ENCODE assay signal across 30 cellular contexts in the genomic region with DNA sequence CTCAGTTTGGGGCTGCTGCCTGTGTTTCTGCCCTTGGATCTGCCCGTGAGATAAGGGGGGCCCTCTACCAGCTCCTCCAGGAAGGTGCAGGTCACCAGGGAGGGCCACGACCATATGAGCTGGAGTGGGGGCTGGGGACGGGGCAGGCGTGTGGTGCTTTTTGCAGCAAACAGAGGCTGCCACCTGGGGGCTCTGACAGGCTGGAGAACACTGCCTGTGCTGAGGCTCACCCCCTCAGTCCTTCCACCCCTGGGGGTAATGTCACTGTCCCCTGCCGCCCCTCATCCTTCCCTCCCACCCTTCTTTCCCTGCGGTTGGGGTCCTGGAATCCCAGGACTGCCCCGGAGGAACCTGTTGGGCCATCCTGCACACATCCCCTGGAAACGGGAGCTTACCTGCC. TPM values are rescaled to one million over a fixed set of nuclear protein-coding genes. Genes with fewer than 3 reads are reported as not detected.
A peak's percentile ranks its signal among the peaks of the same experiment; 100 is the strongest.
DNase-seq lines count a peak whose midpoint lies in the region; ATAC-seq, FAIRE-seq and TF ChIP-seq lines count a peak whose summit lies in the region.
"Had no signal": no experiment of that assay in that cellular context is flagged by ENCODE, and none has a peak within 500 bp of the region (broad histone marks: within the 10 kb centered on the region; RNA-seq: fewer than 3 reads in every experiment).

No MANE protein-coding gene starts in this region.

- H3K9me3 Mint-ChIP-seq in CD8-positive, alpha-beta memory T cell, result no peaks in the 10 kb centered on the region
- H3K9me3 Mint-ChIP-seq: activated CD8-positive, alpha-beta T cell treated with anti-CD3 and anti-CD28 coated beads for 36 hours; immature natural killer cell had no signal

- RAD21 ChIA-PET in GM12878 (lab: Charles Lee; ENCODE audit: unreplicated experiment), result no interaction called here

- no peaks in the 10 kb centered on the region for H3K36me3 Mint-ChIP-seq in CD8-positive, alpha-beta memory T cell
- H3K36me3 Mint-ChIP-seq: activated naive CD4-positive, alpha-beta T cell treated with anti-CD3 and anti-CD28 coated beads, Interleukin-2, amount 50 U/mL, for 72 hours; immature natural killer cell had no signal

- 54% methylated on average over 3 of the region's 8 CpGs for WGBS in GM12878 (ENCODE audit: insufficient coverage, insufficient replicate concordance, low lambda C conversion rate, missing lambda C conversion rate)
- WGBS in right lobe of liver (ENCODE audit: insufficient coverage, low coverage, low lambda C conversion rate, missing lambda C conversion rate), result 27% methylated on average over 2 of the region's 8 CpGs

- SMC1A ChIA-PET in GM12878 (lab: Charles Lee; ENCODE audit: uncharacterized antibody, unreplicated experiment), result no interaction called here

- no peaks in the 10 kb centered on the region; the same call in 1 of the 2 replicates for H4K20me1 ChIP-seq in GM12878 (ENCODE audit: control insufficient read depth, insufficient read depth)
- no peaks in the 10 kb centered on the region for H4K20me1 ChIP-seq in osteoblast (ENCODE audit: insufficient read depth, low read length)

- H3K27me3 Mint-ChIP-seq in CD8-positive, alpha-beta memory T cell, result peaks cover 3 to 4% of the 10 kb centered on the region in 2 donors
- H3K27me3 Mint-ChIP-seq: activated CD4-positive, alpha-beta T cell treated with anti-CD3 and anti-CD28 coated beads for 36 hours; activated CD8-positive, alpha-beta T cell treated with anti-CD3 and anti-CD28 coated beads for 36 hours had no signal

- no TSS peak for BruUV-seq in GM12878 (replicated peaks; lab: Mats Ljungman, UMichigan)

- H3K4me3 Mint-ChIP-seq in CD8-positive, alpha-beta memory T cell, result no peak overlapping the region
- H3K4me3 Mint-ChIP-seq: activated CD4-positive, alpha-beta T cell treated with anti-CD3 and anti-CD28 coated beads for 36 hours; activated CD8-positive, alpha-beta T cell treated with anti-CD3 and anti-CD28 coated beads for 36 hours; immature natural killer cell had no signal

- TF ChIP-seq EP300 in GM12878 (IDR thresholded peaks at IDR 0.05; ENCODE audit: borderline replicate concordance in 1 of 2, control insufficient read depth in 1 of 2, low read depth in 2 of 2, low read length in 2 of 2), result no peak

- no peak overlapping the region for H3K27ac ChIP-seq in HEK293 (ENCODE audit: extremely low read depth, low read depth, low read length)
- no peak overlapping the region for H3K27ac ChIP-seq in GM12878 (ENCODE audit: control insufficient read depth, insufficient read depth)
- no peak overlapping the region for H3K27ac ChIP-seq in osteoblast (ENCODE audit: low read depth, low read length)
- no peak overlapping the region for H3K27ac ChIP-seq in right lobe of liver
- H3K27ac ChIP-seq in CD8-positive, alpha-beta memory T cell (ENCODE audit: low read depth, low read length), result no peak overlapping the region
- H3K27ac ChIP-seq: prostate gland, SJCRH30, tibial nerve had no signal

- ATAC-seq in GM12878 (no peak), right lobe of liver (no peak)
- ATAC-seq: activated CD4-positive, alpha-beta T cell treated with anti-CD3 and anti-CD28 coated beads for 36 hours; activated CD8-positive, alpha-beta T cell treated with anti-CD3 and anti-CD28 coated beads for 36 hours; activated naive CD4-positive, alpha-beta T cell treated with anti-CD3 and anti-CD28 coated beads, Interleukin-2, amount 50 U/mL, for 72 hours; sciatic nerve had no signal

- H3K9ac ChIP-seq in GM12878 (ENCODE audit: control insufficient read depth, insufficient read depth, low read length), result no peak overlapping the region

- H3K9me3 ChIP-seq in HEK293 (ENCODE audit: control insufficient read depth, insufficient read depth, low read depth, low read length), result no peaks in the 10 kb centered on the region
- peaks cover 6% of the 10 kb centered on the region; the same call in 2 of the 3 replicates for H3K9me3 ChIP-seq in GM12878 (replicated peaks; ENCODE audit: control insufficient read depth, insufficient read depth, low read length)
- peaks cover 4% of the 10 kb centered on the region for H3K9me3 ChIP-seq in osteoblast (ENCODE audit: low read depth, low read length)
- H3K9me3 ChIP-seq in right lobe of liver, result no peaks in the 10 kb centered on the region
- H3K9me3 ChIP-seq in CD8-positive, alpha-beta memory T cell (ENCODE audit: low read length), result no peaks in the 10 kb centered on the region
- H3K9me3 ChIP-seq: Caco-2, prostate gland, SJCRH30 had no signal

- H3K4me1 ChIP-seq in HEK293 (ENCODE audit: control insufficient read depth, insufficient read depth, low read length) (no peaks in the 10 kb centered on the region), GM12878 (ENCODE audit: control insufficient read depth, insufficient read depth, low read length) (peaks cover 44% of the 10 kb centered on the region), osteoblast (ENCODE audit: insufficient read depth, low read length) (no peaks in the 10 kb centered on the region), right lobe of liver (peaks cover 0 to 6% (median 0%) of the 10 kb centered on the region in 4 donors)
- no peaks in the 10 kb centered on the region for H3K4me1 ChIP-seq in CD8-positive, alpha-beta memory T cell (ENCODE audit: insufficient read depth, low read length)
- H3K4me1 ChIP-seq: prostate gland, SJCRH30 had no signal

- H3K4me3 ChIP-seq in GM06990 (replicated peaks; ENCODE audit: low read depth, low read length), result no peak overlapping the region
- H3K4me3 ChIP-seq in HEK293 (ENCODE audit: low read depth, low read length), result no peak overlapping the region
- H3K4me3 ChIP-seq in GM12878, result no peak overlapping the region
- H3K4me3 ChIP-seq in osteoblast (ENCODE audit: insufficient read depth, low read length), result no peak overlapping the region
- H3K4me3 ChIP-seq in right lobe of liver, result no peak overlapping the region
- H3K4me3 ChIP-seq in CD8-positive, alpha-beta memory T cell (ENCODE audit: low read length), result no peak overlapping the region
- H3K4me3 ChIP-seq: prostate gland, SJCRH30, tibial nerve had no signal

- TF ChIP-seq CTCF in GM06990 (IDR thresholded peaks at IDR 0.05; ENCODE audit: insufficient read depth, low read length, poor library complexity, severe bottlenecking) (peak; percentile 10), HEK293 (tag by site-specific recombination; IDR thresholded peaks at IDR 0.05) (no peak), GM12878 (IDR thresholded peaks at IDR 0.05 in 2 of 3, conservative IDR thresholded peaks at IDR 0.05 in 1 of 3; ENCODE audit: control insufficient read depth in 2 of 3, extremely low read depth in 1 of 3, insufficient read depth in 1 of 3, low read depth in 3 of 3, low read length in 3 of 3) (peak in 1 of 3 experiments; percentile 35; a peak in 2 of 6 replicates), osteoblast (IDR thresholded peaks at IDR 0.05; ENCODE audit: extremely low read depth, low read depth, low read length) (no peak), right lobe of liver (IDR thresholded peaks at IDR 0.05) (no peak)

- no peak for FAIRE-seq in GM12878 (lab: Jason Lieb, UNC)
- FAIRE-seq: H54 had no signal

- H3K27me3 ChIP-seq in GM06990 (replicated peaks; ENCODE audit: control insufficient read depth, insufficient read depth, low read length) (no peaks in the 10 kb centered on the region), GM12878 (replicated peaks in 1 of 2; ENCODE audit: control insufficient read depth in 2 of 2, insufficient read depth in 2 of 2, low read length in 1 of 2) (peaks cover 0 to 2% of the 10 kb centered on the region in 2 experiments; a peak in 2 of 4 replicates), osteoblast (ENCODE audit: insufficient read depth, low read length) (peaks cover 15% of the 10 kb centered on the region), right lobe of liver (no peaks in the 10 kb centered on the region)
- H3K27me3 ChIP-seq in CD8-positive, alpha-beta memory T cell (ENCODE audit: insufficient read depth, low read length, poor library complexity, severe bottlenecking), result no peaks in the 10 kb centered on the region
- H3K27me3 ChIP-seq: BE2C, SJCRH30, tibial nerve had no signal

- H2AFZ ChIP-seq in GM12878 (ENCODE audit: control insufficient read depth, low read depth, low read length) (no peak overlapping the region), osteoblast (ENCODE audit: low read length) (no peak overlapping the region)

- H3K4me2 ChIP-seq in GM12878 (ENCODE audit: control insufficient read depth, insufficient read depth) (no peak overlapping the region), osteoblast (ENCODE audit: insufficient read depth, low read length) (no peak overlapping the region)

- POLR2A ChIA-PET in HEK293 (lab: Yijun Ruan, JAX) (no interaction called here), GM12878 (lab: Charles Lee) (no interaction called here)
- POLR2A ChIA-PET in CD8-positive, alpha-beta memory T cell (lab: Charles Lee), result no interaction called here

- no peak overlapping the region for H3K27ac Mint-ChIP-seq in CD8-positive, alpha-beta memory T cell
- H3K27ac Mint-ChIP-seq: activated CD4-positive, alpha-beta T cell treated with anti-CD3 and anti-CD28 coated beads for 36 hours; activated CD8-positive, alpha-beta T cell treated with anti-CD3 and anti-CD28 coated beads for 36 hours; activated naive CD4-positive, alpha-beta T cell treated with anti-CD3 and anti-CD28 coated beads, Interleukin-2, amount 50 U/mL, for 72 hours; immature natural killer cell had no signal

- intact Hi-C loops in GM12878 (cut with micrococcal nuclease; ENCODE audit: unreplicated experiment), result no loop called here
- intact Hi-C loops in right lobe of liver (cut with DNase I), result no loop called here

- no peaks in the 10 kb centered on the region for H3K4me1 Mint-ChIP-seq in CD8-positive, alpha-beta memory T cell
- H3K4me1 Mint-ChIP-seq: immature natural killer cell had no signal

- CTCF ChIA-PET in HEK293 (lab: Yijun Ruan, JAX), result no interaction called here
- CTCF ChIA-PET in GM12878 (lab: Yijun Ruan, JAX), result interaction anchor here (1.3 kb wide), 1 partner anchor 32 kb away, joined by 3 read pairs; no protein-coding TSS in a partner anchor
- CTCF ChIA-PET in CD8-positive, alpha-beta memory T cell (lab: Charles Lee), result no interaction called here

- 0 out of 2 replicates have a peak, but pooled peaks cover 2% of the 10 kb centered on the region for H3K79me2 ChIP-seq in GM12878 (ENCODE audit: control insufficient read depth, insufficient read depth, low read length)
- H3K79me2 ChIP-seq in osteoblast (ENCODE audit: insufficient read depth, low read length), result no peaks in the 10 kb centered on the region

- TF ChIP-seq RAD21 in GM12878 (IDR thresholded peaks at IDR 0.05; ENCODE audit: insufficient read depth, low read depth, low read length), result 0 out of 2 replicates have a peak, but pooled peaks have one; percentile 8

- in situ Hi-C loops in GM12878 (cut with MboI), result no loop called here

- H3K36me3 ChIP-seq in GM06990 (ENCODE audit: control insufficient read depth, insufficient read depth, low read length) (no peaks in the 10 kb centered on the region), HEK293 (ENCODE audit: control insufficient read depth in 2 of 2, insufficient read depth in 1 of 2, low read length in 2 of 2) (no peaks in the 10 kb centered on the region), GM12878 (ENCODE audit: control insufficient read depth in 2 of 2, insufficient read depth in 2 of 2, low read length in 1 of 2) (no peaks in the 10 kb centered on the region), osteoblast (ENCODE audit: insufficient read depth, low read length) (no peaks in the 10 kb centered on the region), right lobe of liver (no peaks in the 10 kb centered on the region)
- H3K36me3 ChIP-seq in CD8-positive, alpha-beta memory T cell (ENCODE audit: insufficient read depth, low read length), result no peaks in the 10 kb centered on the region
- H3K36me3 ChIP-seq: BE2C, prostate gland, SJCRH30, tibial nerve had no signal

- no peak for TF ChIP-seq POLR2A in GM12878 (IDR thresholded peaks at IDR 0.05; ENCODE audit: low read depth, low read length)
- no peak for TF ChIP-seq POLR2A in right lobe of liver (IDR thresholded peaks at IDR 0.05)

- DNase-seq in GM06990 (ENCODE audit: extremely low read depth, insufficient read length) (no peak), GM12878 (ENCODE audit: low read depth, low spot score) (no peak), osteoblast (ENCODE audit: insufficient read length, low spot score, missing footprints) (peak; percentile 70), globus pallidus (ENCODE audit: low spot score) (no peak), right lobe of liver (no peak)
- no peak for DNase-seq in CD8-positive, alpha-beta memory T cell
- DNase-seq: ACHN; activated CD4-positive, alpha-beta T cell treated with anti-CD3 and anti-CD28 coated beads for 36 hours; activated CD8-positive, alpha-beta T cell treated with anti-CD3 and anti-CD28 coated beads for 36 hours; amygdala; BE2C; Caco-2; GDM1; hippocampal formation; immature natural killer cell; IMR-90; mesendoderm; NCI-H1048; NCI-H1694; NCI-H446; NCI-H748 treated with DMSO at 0.1 percent for 48 hours; SJCRH30; SW 1271 had no signal

RNA-seq across cellular contexts. Expression of a gene that starts 3.2 kb away (rescaled TPM):
- total RNA-seq in GM12878 (2013; cell fraction: nucleolus; rRNA removed), result 0.69 and 2.0 TPM in 2 replicates
- total RNA-seq in GM12878 (2014; rRNA removed), result 32.1 and 43.2 TPM in 2 replicates
- 7.2 and 9.1 TPM in 2 replicates for total RNA-seq in GM12878 (2014; rRNA removed; fragmentation: Illumina TruSeq; extraction: Trizol)
- total RNA-seq in GM12878 (2021), result 54.3 and 57.7 TPM in 2 replicates
- 4.2 TPM for polyA plus RNA-seq in GM12878 (2011; ENCODE audit: low read depth)
- 0.04 and 0.20 TPM in 2 replicates for polyA plus RNA-seq in GM12878 (2011; rRNA removed)
- 0.21 and 0.40 TPM in 2 replicates for polyA plus RNA-seq in GM12878 (2011; cell fraction: cytosol; rRNA removed)
- 0.57 and 0.69 TPM in 2 replicates for polyA plus RNA-seq in GM12878 (2011; cell fraction: nucleus; rRNA removed)
- polyA plus RNA-seq in GM12878 (2012), result 11.8 and 20.1 TPM in 2 replicates
- polyA plus RNA-seq in GM12878 (2014; fragmentation: Illumina TruSeq; extraction: Trizol), result 2.7 and 5.3 TPM in 2 replicates
- polyA plus RNA-seq in GM12878 (2014; fragmentation: Nextera tagmentation; extraction: Ambion mirVana), result under 1 TPM; 0.27 to 0.37 TPM
- polyA plus RNA-seq in GM12878 (2014; rRNA removed), result 36.3 and 46.7 TPM in 2 replicates
- polyA plus RNA-seq in GM12878 (2016; fragmentation: Nextera tagmentation; extraction: Ambion mirVana), result 10 to 100 TPM; 10.6 to 13.0 TPM
- 0.31 TPM in 1 of 2 replicates, not detected in the other for polyA minus RNA-seq in GM12878 (2011; rRNA and poly(A)+ RNA removed)
- not detected in 2 replicates for polyA minus RNA-seq in GM12878 (2011; cell fraction: cytosol; rRNA and poly(A)+ RNA removed)
- 0.38 TPM in 1 of 2 replicates, not detected in the other for polyA minus RNA-seq in GM12878 (2011; cell fraction: nucleus; rRNA and poly(A)+ RNA removed)
- not detected in 2 replicates for total RNA-seq in osteoblast
- under 1 TPM in 4 of 6 experiments, not detected in 2; 0.12 to 0.49 (median 0.33) TPM for total RNA-seq in right lobe of liver
- total RNA-seq in CD8-positive, alpha-beta memory T cell, result under 1 TPM in 1 of 2 experiments, not detected in 1; 0.04 TPM
- not detected for polyA plus RNA-seq in CD8-positive, alpha-beta memory T cell
- total RNA-seq: activated CD4-positive, alpha-beta T cell treated with anti-CD3 and anti-CD28 coated beads for 36 hours; activated CD8-positive, alpha-beta T cell treated with anti-CD3 and anti-CD28 coated beads for 36 hours; Caco-2; IMR-90; RPMI7951; SJCRH30 had no signal

RNA-seq across cellular contexts. Expression of a gene that starts 50.3 kb away (rescaled TPM):
- 0.02 TPM in 1 of 2 replicates, not detected in the other for total RNA-seq in GM12878 (2013; cell fraction: nucleolus; rRNA removed)
- total RNA-seq in GM12878 (2014; rRNA removed) (not detected in 2 replicates), GM12878 (2014; rRNA removed; fragmentation: Illumina TruSeq; extraction: Trizol) (not detected in 2 replicates), GM12878 (2021) (0.03 and 0.10 TPM in 2 replicates), osteoblast (30.8 and 31.8 TPM in 2 replicates), right lobe of liver (10 to 100 TPM in 1 of 6 experiments, 1 to 10 TPM in 5; 2.1 to 12.2 (median 4.6) TPM)
- polyA plus RNA-seq in GM12878 (2011; ENCODE audit: low read depth), result 0.05 TPM
- polyA plus RNA-seq in GM12878 (2011; rRNA removed) (0.03 TPM in 1 of 2 replicates, not detected in the other), GM12878 (2014; fragmentation: Illumina TruSeq; extraction: Trizol) (not detected in 2 replicates), GM12878 (2014; fragmentation: Nextera tagmentation; extraction: Ambion mirVana) (not detected), GM12878 (2014; rRNA removed) (not detected in 2 replicates), GM12878 (2016; fragmentation: Nextera tagmentation; extraction: Ambion mirVana) (not detected)
- not detected in 2 replicates for polyA plus RNA-seq in GM12878 (2011; cell fraction: cytosol; rRNA removed)
- polyA plus RNA-seq in GM12878 (2011; cell fraction: nucleus; rRNA removed), result not detected in 2 replicates
- 0.03 TPM in 2 replicates for polyA plus RNA-seq in GM12878 (2012)
- polyA minus RNA-seq in GM12878 (2011; rRNA and poly(A)+ RNA removed), result not detected in 2 replicates
- 0.42 TPM in 1 of 2 replicates, not detected in the other for polyA minus RNA-seq in GM12878 (2011; cell fraction: cytosol; rRNA and poly(A)+ RNA removed)
- polyA minus RNA-seq in GM12878 (2011; cell fraction: nucleus; rRNA and poly(A)+ RNA removed), result under 0.01 and 0.19 TPM in 2 replicates
- under 1 TPM in 1 of 2 experiments, not detected in 1; 0.04 TPM for total RNA-seq in CD8-positive, alpha-beta memory T cell
- polyA plus RNA-seq in CD8-positive, alpha-beta memory T cell, result not detected
- polyA plus RNA-seq: immature natural killer cell had no signal

RNA-seq across cellular contexts. Expression of a gene that starts 57.7 kb away (rescaled TPM):
- 2.8 and 4.2 TPM in 2 replicates for total RNA-seq in GM12878 (2013; cell fraction: nucleolus; rRNA removed)
- 0.76 and 0.96 TPM in 2 replicates for total RNA-seq in GM12878 (2014; rRNA removed)
- 0.45 and 0.74 TPM in 2 replicates for total RNA-seq in GM12878 (2014; rRNA removed; fragmentation: Illumina TruSeq; extraction: Trizol)
- 0.56 and 0.90 TPM in 2 replicates for total RNA-seq in GM12878 (2021)
- 1.1 TPM for polyA plus RNA-seq in GM12878 (2011; ENCODE audit: low read depth)
- 0.38 and 0.59 TPM in 2 replicates for polyA plus RNA-seq in GM12878 (2011; rRNA removed)
- 0.92 and 1.1 TPM in 2 replicates for polyA plus RNA-seq in GM12878 (2011; cell fraction: cytosol; rRNA removed)
- polyA plus RNA-seq in GM12878 (2011; cell fraction: nucleus; rRNA removed), result 2.5 and 2.9 TPM in 2 replicates
- polyA plus RNA-seq in GM12878 (2012), result 1.4 and 2.2 TPM in 2 replicates
- polyA plus RNA-seq in GM12878 (2014; fragmentation: Illumina TruSeq; extraction: Trizol), result 0.24 and 0.62 TPM in 2 replicates
- under 1 TPM in 1 of 2 experiments, not detected in 1; 0.07 TPM for polyA plus RNA-seq in GM12878 (2014; fragmentation: Nextera tagmentation; extraction: Ambion mirVana)
- polyA plus RNA-seq in GM12878 (2014; rRNA removed), result 0.72 and 1.1 TPM in 2 replicates
- 1 to 10 TPM in 1 of 2 experiments, under 1 TPM in 1; 0.62 to 1.1 TPM for polyA plus RNA-seq in GM12878 (2016; fragmentation: Nextera tagmentation; extraction: Ambion mirVana)
- polyA minus RNA-seq in GM12878 (2011; rRNA and poly(A)+ RNA removed), result 0.88 TPM in 1 of 2 replicates, not detected in the other
- polyA minus RNA-seq in GM12878 (2011; cell fraction: cytosol; rRNA and poly(A)+ RNA removed), result 0.83 TPM in 1 of 2 replicates, not detected in the other
- 0.73 and 0.96 TPM in 2 replicates for polyA minus RNA-seq in GM12878 (2011; cell fraction: nucleus; rRNA and poly(A)+ RNA removed)
- total RNA-seq in osteoblast, result 11.5 and 12.3 TPM in 2 replicates
- 1 to 10 TPM; 1.5 to 3.3 (median 2.5) TPM for total RNA-seq in right lobe of liver
- 1 to 10 TPM; 3.8 to 3.9 TPM for total RNA-seq in CD8-positive, alpha-beta memory T cell
- polyA plus RNA-seq in CD8-positive, alpha-beta memory T cell, result 0.32 TPM
